Comparison of ENCODE assay signal across 1 cellular context in genomic region chr2:73000808-73001570, GRCh38.
TF ChIP-seq lines count a peak whose summit lies in the region.

No MANE protein-coding gene starts in this region.

TF ChIP-seq in HepG2, 621 proteins besides CTCF, POLR2A, EP300 and RAD21 (continued from another document and continues in another):
- peak; percentile 92; the same call in 1 of the 2 replicates for TF ChIP-seq ZNF280D (CRISPR knock-in tag; IDR thresholded peaks at IDR 0.05)
- TF ChIP-seq MAFK (conservative IDR thresholded peaks at IDR 0.05 in 1 of 2, IDR thresholded peaks at IDR 0.05 in 1 of 2; ENCODE audit: low read length in 2 of 2): peak; percentile 80 to 94
- no peak for TF ChIP-seq ATF1 (CRISPR knock-in tag; IDR thresholded peaks at IDR 0.05)
- TF ChIP-seq, protein P1, sequence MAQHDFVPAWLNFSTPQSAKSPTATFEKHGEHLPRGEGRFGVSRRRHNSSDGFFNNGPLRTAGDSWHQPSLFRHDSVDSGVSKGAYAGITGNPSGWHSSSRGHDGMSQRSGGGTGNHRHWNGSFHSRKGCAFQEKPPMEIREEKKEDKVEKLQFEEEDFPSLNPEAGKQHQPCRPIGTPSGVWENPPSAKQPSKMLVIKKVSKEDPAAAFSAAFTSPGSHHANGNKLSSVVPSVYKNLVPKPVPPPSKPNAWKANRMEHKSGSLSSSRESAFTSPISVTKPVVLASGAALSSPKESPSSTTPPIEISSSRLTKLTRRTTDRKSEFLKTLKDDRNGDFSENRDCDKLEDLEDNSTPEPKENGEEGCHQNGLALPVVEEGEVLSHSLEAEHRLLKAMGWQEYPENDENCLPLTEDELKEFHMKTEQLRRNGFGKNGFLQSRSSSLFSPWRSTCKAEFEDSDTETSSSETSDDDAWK (CRISPR knock-in tag; IDR thresholded peaks at IDR 0.05): no peak
- peak in 1 of 2 experiments; percentile 70; a peak in 2 of 4 replicates for TF ChIP-seq HMGXB4 (CRISPR knock-in tag; IDR thresholded peaks at IDR 0.05; ENCODE audit: borderline replicate concordance in 1 of 2, low read depth in 1 of 2)
- TF ChIP-seq, protein P2, sequence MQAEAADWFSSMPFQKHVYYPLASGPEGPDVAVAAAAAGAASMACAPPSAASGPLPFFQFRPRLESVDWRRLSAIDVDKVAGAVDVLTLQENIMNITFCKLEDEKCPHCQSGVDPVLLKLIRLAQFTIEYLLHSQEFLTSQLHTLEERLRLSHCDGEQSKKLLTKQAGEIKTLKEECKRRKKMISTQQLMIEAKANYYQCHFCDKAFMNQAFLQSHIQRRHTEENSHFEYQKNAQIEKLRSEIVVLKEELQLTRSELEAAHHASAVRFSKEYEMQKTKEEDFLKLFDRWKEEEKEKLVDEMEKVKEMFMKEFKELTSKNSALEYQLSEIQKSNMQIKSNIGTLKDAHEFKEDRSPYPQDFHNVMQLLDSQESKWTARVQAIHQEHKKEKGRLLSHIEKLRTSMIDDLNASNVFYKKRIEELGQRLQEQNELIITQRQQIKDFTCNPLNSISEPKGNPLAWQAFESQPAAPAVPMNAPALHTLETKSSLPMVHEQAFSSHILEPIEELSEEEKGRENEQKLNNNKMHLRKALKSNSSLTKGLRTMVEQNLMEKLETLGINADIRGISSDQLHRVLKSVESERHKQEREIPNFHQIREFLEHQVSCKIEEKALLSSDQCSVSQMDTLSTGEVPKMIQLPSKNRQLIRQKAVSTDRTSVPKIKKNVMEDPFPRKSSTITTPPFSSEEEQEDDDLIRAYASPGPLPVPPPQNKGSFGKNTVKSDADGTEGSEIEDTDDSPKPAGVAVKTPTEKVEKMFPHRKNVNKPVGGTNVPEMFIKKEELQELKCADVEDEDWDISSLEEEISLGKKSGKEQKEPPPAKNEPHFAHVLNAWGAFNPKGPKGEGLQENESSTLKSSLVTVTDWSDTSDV (CRISPR knock-in tag; IDR thresholded peaks at IDR 0.05): no peak
- TF ChIP-seq POLR2AphosphoS5 (IDR thresholded peaks at IDR 0.05; ENCODE audit: low read depth, low read length): no peak
- TF ChIP-seq POGZ (CRISPR knock-in tag; IDR thresholded peaks at IDR 0.05): peak; percentile 97
- TF ChIP-seq NCOA2 (CRISPR knock-in tag; IDR thresholded peaks at IDR 0.05): peak; percentile 83
- TF ChIP-seq CBX5 (CRISPR knock-in tag; IDR thresholded peaks at IDR 0.05; ENCODE audit: borderline replicate concordance): peak; percentile 96; the same call in 1 of the 2 replicates
- TF ChIP-seq, protein P3, sequence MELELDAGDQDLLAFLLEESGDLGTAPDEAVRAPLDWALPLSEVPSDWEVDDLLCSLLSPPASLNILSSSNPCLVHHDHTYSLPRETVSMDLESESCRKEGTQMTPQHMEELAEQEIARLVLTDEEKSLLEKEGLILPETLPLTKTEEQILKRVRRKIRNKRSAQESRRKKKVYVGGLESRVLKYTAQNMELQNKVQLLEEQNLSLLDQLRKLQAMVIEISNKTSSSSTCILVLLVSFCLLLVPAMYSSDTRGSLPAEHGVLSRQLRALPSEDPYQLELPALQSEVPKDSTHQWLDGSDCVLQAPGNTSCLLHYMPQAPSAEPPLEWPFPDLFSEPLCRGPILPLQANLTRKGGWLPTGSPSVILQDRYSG (CRISPR knock-in tag; IDR thresholded peaks at IDR 0.05): no peak
- no peak for TF ChIP-seq ZBTB1 (CRISPR knock-in tag; IDR thresholded peaks at IDR 0.05; ENCODE audit: borderline replicate concordance)
- no peak for TF ChIP-seq U2AF2 (IDR thresholded peaks at IDR 0.05; ENCODE audit: low read depth, low read length)
- TF ChIP-seq ZNF33B (CRISPR knock-in tag; IDR thresholded peaks at IDR 0.05): no peak; the same call in 1 of the 2 replicates
- no peak for TF ChIP-seq GABPA (IDR thresholded peaks at IDR 0.05; ENCODE audit: low read depth, low read length)
- no peak; the same call in 1 of the 2 replicates for TF ChIP-seq GABPA (CRISPR knock-in tag; IDR thresholded peaks at IDR 0.05; ENCODE audit: low read depth)
- no peak for TF ChIP-seq ZBTB43 (CRISPR knock-in tag; conservative IDR thresholded peaks at IDR 0.05)
- TF ChIP-seq SP4 (CRISPR knock-in tag; IDR thresholded peaks at IDR 0.05): peak; percentile 78; the same call in 1 of the 2 replicates
- no peak for TF ChIP-seq JDP2 (CRISPR knock-in tag; IDR thresholded peaks at IDR 0.05; ENCODE audit: borderline replicate concordance)
- TF ChIP-seq ZNF770 (CRISPR knock-in tag; IDR thresholded peaks at IDR 0.05): peak; percentile 90
- TF ChIP-seq ZNF564 (CRISPR knock-in tag; IDR thresholded peaks at IDR 0.05): no peak
- peak; percentile 86 for TF ChIP-seq ZNF605 (CRISPR knock-in tag; IDR thresholded peaks at IDR 0.05)
- TF ChIP-seq CHD4 (IDR thresholded peaks at IDR 0.05; ENCODE audit: borderline replicate concordance, low read length): peak; percentile 84; the same call in 1 of the 2 replicates
- TF ChIP-seq TAF1 (CRISPR knock-in tag; IDR thresholded peaks at IDR 0.05): no peak
- peak; percentile 48 for TF ChIP-seq TBL1XR1 (IDR thresholded peaks at IDR 0.05; ENCODE audit: borderline replicate concordance, low read length, partially characterized antibody)
- TF ChIP-seq ZNF263 (CRISPR knock-in tag; IDR thresholded peaks at IDR 0.05): peak; percentile 59; the same call in 1 of the 2 replicates
- TF ChIP-seq MTF1 (CRISPR knock-in tag; IDR thresholded peaks at IDR 0.05): no peak
- no peak for TF ChIP-seq REL (CRISPR knock-in tag; conservative IDR thresholded peaks at IDR 0.05)
- TF ChIP-seq FOXA1 (IDR thresholded peaks at IDR 0.05): no peak
- no peak; the same call in 1 of the 2 replicates for TF ChIP-seq FOXA1 (CRISPR knock-in tag; IDR thresholded peaks at IDR 0.05)
- TF ChIP-seq ZFYVE20 (CRISPR knock-in tag; IDR thresholded peaks at IDR 0.05; ENCODE audit: borderline replicate concordance, low read depth): no peak
- TF ChIP-seq ZNF589 (CRISPR knock-in tag; conservative IDR thresholded peaks at IDR 0.05): peak; percentile 91
- peak; percentile 99; the same call in 1 of the 2 replicates for TF ChIP-seq MIER3 (CRISPR knock-in tag; IDR thresholded peaks at IDR 0.05; ENCODE audit: borderline replicate concordance)
- TF ChIP-seq SUZ12 (IDR thresholded peaks at IDR 0.05; ENCODE audit: low read depth, low read length): no peak
- TF ChIP-seq, protein P4, sequence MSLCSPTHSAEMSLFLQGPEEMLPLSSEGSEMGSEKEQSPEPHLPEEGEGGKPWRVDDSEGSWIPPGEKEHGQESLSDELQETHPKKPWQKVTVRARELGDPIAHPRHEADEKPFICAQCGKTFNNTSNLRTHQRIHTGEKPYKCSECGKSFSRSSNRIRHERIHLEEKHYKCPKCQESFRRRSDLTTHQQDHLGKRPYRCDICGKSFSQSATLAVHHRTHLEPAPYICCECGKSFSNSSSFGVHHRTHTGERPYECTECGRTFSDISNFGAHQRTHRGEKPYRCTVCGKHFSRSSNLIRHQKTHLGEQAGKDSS (CRISPR knock-in tag; IDR thresholded peaks at IDR 0.05; ENCODE audit: borderline replicate concordance, low read depth): peak; percentile 94; the same call in 1 of the 2 replicates
- TF ChIP-seq, protein P5, sequence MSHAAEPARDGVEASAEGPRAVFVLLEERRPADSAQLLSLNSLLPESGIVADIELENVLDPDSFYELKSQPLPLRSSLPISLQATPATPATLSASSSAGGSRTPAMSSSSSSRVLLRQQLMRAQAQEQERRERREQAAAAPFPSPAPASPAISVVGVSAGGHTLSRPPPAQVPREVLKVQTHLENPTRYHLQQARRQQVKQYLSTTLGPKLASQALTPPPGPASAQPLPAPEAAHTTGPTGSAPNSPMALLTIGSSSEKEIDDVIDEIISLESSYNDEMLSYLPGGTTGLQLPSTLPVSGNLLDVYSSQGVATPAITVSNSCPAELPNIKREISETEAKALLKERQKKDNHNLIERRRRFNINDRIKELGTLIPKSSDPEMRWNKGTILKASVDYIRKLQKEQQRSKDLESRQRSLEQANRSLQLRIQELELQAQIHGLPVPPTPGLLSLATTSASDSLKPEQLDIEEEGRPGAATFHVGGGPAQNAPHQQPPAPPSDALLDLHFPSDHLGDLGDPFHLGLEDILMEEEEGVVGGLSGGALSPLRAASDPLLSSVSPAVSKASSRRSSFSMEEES (CRISPR knock-in tag; IDR thresholded peaks at IDR 0.05): peak; percentile 96
- TF ChIP-seq NFAT5 (CRISPR knock-in tag; IDR thresholded peaks at IDR 0.05): no peak
- TF ChIP-seq FOXM1 (CRISPR knock-in tag; IDR thresholded peaks at IDR 0.05): peak; percentile 27; the same call in 1 of the 2 replicates
